1 cellular context compared by ENCODE assay signal in genomic region chr2:40434638-40435296, GRCh38.
TF ChIP-seq lines count a peak whose summit lies in the region.

No MANE protein-coding gene starts in this region.

TF ChIP-seq in IMR-90, 13 proteins besides CTCF, POLR2A, EP300 and RAD21 (continued from another document):
- TF ChIP-seq FOS (IDR thresholded peaks at IDR 0.05; ENCODE audit: low read depth, low read length) (peak; percentile 74), ELK1 (IDR thresholded peaks at IDR 0.05; ENCODE audit: borderline replicate concordance, low read depth, low read length) (no peak), CHD1 (IDR thresholded peaks at IDR 0.05; ENCODE audit: low read depth, low read length) (no peak), RCOR1 (IDR thresholded peaks at IDR 0.05; ENCODE audit: insufficient replicate concordance, low read length) (no peak), MAZ (IDR thresholded peaks at IDR 0.05; ENCODE audit: borderline replicate concordance, low read depth, low read length) (no peak), SMC3 (IDR thresholded peaks at IDR 0.05; ENCODE audit: low read depth, low read length) (no peak)
